1 cellular context compared by ENCODE assay signal in the genomic region with DNA sequence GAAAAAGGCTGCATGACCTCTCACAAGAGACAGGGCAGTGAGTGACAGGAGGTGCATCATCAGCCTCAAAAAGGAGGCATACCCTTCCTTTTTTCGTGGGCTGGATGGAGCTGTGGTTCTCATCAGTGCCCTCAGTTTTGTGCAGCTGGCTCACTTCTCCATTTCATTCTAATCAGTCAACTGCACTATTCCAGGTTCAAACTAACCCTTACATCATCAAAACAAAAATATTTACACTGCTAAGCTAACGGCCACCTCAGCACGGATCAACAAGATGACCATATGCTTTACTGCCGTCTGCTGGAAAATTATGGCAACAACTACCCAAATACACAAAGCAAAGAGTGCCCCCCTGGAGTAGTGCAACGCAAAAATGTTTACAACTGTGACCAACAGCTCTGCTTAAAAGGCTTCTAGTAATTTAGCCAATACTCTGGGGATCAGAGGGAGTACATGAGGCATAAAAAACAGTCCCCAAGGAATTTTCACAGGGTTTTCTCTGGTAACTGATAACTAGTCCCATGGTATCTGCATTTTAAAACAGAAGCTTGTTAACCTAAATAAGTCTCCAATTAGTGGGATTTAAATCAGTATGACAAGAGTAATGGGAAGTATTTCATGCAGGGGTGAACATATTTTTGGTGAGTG.
TF ChIP-seq lines count a peak whose summit lies in the region.

No MANE protein-coding gene starts in this region.

TF ChIP-seq in HepG2, 621 proteins besides CTCF, POLR2A, EP300 and RAD21 (continued from another document):
- TF ChIP-seq, protein P1, sequence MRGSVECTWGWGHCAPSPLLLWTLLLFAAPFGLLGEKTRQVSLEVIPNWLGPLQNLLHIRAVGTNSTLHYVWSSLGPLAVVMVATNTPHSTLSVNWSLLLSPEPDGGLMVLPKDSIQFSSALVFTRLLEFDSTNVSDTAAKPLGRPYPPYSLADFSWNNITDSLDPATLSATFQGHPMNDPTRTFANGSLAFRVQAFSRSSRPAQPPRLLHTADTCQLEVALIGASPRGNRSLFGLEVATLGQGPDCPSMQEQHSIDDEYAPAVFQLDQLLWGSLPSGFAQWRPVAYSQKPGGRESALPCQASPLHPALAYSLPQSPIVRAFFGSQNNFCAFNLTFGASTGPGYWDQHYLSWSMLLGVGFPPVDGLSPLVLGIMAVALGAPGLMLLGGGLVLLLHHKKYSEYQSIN (CRISPR knock-in tag; IDR thresholded peaks at IDR 0.05; ENCODE audit: borderline replicate concordance), result no peak
- peak; percentile 39 for TF ChIP-seq CEBPG (CRISPR knock-in tag; IDR thresholded peaks at IDR 0.05)
- TF ChIP-seq RXRB (CRISPR knock-in tag; IDR thresholded peaks at IDR 0.05; ENCODE audit: borderline replicate concordance), result 0 out of 2 replicates have a peak, but pooled peaks have one; percentile 22
- TF ChIP-seq SMC3 (IDR thresholded peaks at IDR 0.05; ENCODE audit: low read length), result peak; percentile 85; the same call in 1 of the 2 replicates
- peak; percentile 26; the same call in 1 of the 2 replicates for TF ChIP-seq SOX5 (CRISPR knock-in tag; IDR thresholded peaks at IDR 0.05; ENCODE audit: borderline replicate concordance)
- TF ChIP-seq ZNF558 (CRISPR knock-in tag; IDR thresholded peaks at IDR 0.05; ENCODE audit: borderline replicate concordance), result no peak
- no peak for TF ChIP-seq ZSCAN31 (CRISPR knock-in tag; IDR thresholded peaks at IDR 0.05; ENCODE audit: low read depth)
- TF ChIP-seq CBX1 (IDR thresholded peaks at IDR 0.05; ENCODE audit: low read depth), result no peak
- no peak for TF ChIP-seq ARNTL (CRISPR knock-in tag; IDR thresholded peaks at IDR 0.05)
